In the genomic region with DNA sequence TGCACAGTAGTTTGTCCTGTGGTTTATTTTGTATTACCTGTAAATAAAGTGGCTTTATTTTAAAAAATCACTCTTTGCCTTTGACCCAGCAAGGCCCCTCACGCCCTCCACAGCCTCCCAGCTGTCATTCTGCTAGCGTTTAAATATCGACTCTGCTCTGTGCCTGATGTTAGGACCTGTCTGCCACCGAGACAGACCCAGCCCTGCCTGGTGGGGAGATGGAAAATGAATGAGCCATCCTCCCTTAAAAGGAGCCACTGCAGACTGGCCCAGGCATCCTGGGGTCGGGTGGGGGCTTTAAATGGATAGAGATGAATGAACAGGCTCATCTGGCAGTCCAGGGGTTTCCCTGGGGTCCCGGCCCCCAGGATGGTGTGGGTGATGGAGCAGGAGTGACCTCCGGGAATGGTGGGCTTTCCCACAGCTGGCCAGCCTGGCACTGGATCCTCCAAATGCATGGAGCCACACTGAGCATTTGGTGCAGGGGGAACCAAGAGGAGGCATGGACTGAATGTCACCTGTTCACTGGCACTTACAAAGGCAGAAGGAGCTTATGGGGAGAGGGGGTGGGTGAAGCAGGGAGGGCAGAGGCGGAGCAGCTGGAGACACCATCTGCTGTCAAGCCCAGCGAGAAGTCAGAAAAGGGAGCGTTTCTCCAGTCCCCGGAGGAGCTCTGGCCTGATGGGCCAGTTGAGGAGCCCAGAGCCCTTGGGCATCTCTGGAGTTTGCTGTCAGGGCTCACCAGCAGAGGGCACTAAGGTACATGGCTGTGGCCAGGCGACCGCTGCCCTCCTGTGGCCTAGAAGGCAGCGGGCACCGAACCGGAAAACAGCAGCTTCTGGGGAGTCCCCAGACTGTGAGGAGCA, we compare ENCODE assay signal across 2 cellular contexts.
TF ChIP-seq lines count a peak whose summit lies in the region.

No MANE protein-coding gene starts in this region.

TF ChIP-seq in GM23338, 12 proteins besides CTCF, POLR2A, EP300 and RAD21 (continues in another document):
- TF ChIP-seq ZNF114 (CRISPR knock-in tag; IDR thresholded peaks at IDR 0.05): no peak
- TF ChIP-seq, protein P1, sequence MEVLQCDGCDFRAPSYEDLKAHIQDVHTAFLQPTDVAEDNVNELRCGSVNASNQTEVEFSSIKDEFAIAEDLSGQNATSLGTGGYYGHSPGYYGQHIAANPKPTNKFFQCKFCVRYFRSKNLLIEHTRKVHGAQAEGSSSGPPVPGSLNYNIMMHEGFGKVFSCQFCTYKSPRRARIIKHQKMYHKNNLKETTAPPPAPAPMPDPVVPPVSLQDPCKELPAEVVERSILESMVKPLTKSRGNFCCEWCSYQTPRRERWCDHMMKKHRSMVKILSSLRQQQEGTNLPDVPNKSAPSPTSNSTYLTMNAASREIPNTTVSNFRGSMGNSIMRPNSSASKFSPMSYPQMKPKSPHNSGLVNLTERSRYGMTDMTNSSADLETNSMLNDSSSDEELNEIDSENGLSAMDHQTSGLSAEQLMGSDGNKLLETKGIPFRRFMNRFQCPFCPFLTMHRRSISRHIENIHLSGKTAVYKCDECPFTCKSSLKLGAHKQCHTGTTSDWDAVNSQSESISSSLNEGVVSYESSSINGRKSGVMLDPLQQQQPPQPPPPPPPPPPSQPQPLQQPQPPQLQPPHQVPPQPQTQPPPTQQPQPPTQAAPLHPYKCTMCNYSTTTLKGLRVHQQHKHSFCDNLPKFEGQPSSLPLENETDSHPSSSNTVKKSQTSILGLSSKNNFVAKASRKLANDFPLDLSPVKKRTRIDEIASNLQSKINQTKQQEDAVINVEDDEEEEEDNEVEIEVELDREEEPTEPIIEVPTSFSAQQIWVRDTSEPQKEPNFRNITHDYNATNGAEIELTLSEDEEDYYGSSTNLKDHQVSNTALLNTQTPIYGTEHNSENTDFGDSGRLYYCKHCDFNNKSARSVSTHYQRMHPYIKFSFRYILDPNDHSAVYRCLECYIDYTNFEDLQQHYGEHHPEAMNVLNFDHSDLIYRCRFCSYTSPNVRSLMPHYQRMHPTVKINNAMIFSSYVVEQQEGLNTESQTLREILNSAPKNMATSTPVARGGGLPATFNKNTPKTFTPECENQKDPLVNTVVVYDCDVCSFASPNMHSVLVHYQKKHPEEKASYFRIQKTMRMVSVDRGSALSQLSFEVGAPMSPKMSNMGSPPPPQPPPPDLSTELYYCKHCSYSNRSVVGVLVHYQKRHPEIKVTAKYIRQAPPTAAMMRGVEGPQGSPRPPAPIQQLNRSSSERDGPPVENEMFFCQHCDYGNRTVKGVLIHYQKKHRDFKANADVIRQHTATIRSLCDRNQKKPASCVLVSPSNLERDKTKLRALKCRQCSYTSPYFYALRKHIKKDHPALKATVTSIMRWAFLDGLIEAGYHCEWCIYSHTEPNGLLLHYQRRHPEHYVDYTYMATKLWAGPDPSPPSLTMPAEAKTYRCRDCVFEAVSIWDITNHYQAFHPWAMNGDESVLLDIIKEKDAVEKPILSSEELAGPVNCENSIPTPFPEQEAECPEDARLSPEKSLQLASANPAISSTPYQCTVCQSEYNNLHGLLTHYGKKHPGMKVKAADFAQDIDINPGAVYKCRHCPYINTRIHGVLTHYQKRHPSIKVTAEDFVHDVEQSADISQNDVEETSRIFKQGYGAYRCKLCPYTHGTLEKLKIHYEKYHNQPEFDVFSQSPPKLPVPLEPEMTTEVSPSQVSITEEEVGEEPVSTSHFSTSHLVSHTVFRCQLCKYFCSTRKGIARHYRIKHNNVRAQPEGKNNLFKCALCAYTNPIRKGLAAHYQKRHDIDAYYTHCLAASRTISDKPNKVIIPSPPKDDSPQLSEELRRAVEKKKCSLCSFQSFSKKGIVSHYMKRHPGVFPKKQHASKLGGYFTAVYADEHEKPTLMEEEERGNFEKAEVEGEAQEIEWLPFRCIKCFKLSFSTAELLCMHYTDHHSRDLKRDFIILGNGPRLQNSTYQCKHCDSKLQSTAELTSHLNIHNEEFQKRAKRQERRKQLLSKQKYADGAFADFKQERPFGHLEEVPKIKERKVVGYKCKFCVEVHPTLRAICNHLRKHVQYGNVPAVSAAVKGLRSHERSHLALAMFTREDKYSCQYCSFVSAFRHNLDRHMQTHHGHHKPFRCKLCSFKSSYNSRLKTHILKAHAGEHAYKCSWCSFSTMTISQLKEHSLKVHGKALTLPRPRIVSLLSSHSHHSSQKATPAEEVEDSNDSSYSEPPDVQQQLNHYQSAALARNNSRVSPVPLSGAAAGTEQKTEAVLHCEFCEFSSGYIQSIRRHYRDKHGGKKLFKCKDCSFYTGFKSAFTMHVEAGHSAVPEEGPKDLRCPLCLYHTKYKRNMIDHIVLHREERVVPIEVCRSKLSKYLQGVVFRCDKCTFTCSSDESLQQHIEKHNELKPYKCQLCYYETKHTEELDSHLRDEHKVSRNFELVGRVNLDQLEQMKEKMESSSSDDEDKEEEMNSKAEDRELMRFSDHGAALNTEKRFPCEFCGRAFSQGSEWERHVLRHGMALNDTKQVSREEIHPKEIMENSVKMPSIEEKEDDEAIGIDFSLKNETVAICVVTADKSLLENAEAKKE (CRISPR knock-in tag; IDR thresholded peaks at IDR 0.05): no peak
- TF ChIP-seq STAT1 (IDR thresholded peaks at IDR 0.05; ENCODE audit: unreplicated experiment): no peak
- no peak for TF ChIP-seq ZNF331 (CRISPR knock-in tag; IDR thresholded peaks at IDR 0.05; ENCODE audit: low read depth)
- TF ChIP-seq EZH2 (IDR thresholded peaks at IDR 0.05; ENCODE audit: low read depth, unreplicated experiment): no peak
- TF ChIP-seq REST (IDR thresholded peaks at IDR 0.05; ENCODE audit: unreplicated experiment): no peak
- TF ChIP-seq, protein P2, sequence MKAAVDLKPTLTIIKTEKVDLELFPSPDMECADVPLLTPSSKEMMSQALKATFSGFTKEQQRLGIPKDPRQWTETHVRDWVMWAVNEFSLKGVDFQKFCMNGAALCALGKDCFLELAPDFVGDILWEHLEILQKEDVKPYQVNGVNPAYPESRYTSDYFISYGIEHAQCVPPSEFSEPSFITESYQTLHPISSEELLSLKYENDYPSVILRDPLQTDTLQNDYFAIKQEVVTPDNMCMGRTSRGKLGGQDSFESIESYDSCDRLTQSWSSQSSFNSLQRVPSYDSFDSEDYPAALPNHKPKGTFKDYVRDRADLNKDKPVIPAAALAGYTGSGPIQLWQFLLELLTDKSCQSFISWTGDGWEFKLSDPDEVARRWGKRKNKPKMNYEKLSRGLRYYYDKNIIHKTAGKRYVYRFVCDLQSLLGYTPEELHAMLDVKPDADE (IDR thresholded peaks at IDR 0.05): no peak

TF ChIP-seq in H1, 55 proteins besides CTCF, POLR2A, EP300 and RAD21:
- TF ChIP-seq CREB1 (IDR thresholded peaks at IDR 0.05): 0 out of 2 replicates have a peak, but pooled peaks have one; percentile 15
- TF ChIP-seq, protein P3, sequence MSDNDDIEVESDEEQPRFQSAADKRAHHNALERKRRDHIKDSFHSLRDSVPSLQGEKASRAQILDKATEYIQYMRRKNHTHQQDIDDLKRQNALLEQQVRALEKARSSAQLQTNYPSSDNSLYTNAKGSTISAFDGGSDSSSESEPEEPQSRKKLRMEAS (IDR thresholded peaks at IDR 0.05): 0 out of 2 replicates have a peak, but pooled peaks have one; percentile 14
- TF ChIP-seq YY1 (IDR thresholded peaks at IDR 0.05; ENCODE audit: low read depth, low read length): peak; percentile 76; the same call in 1 of the 2 replicates
- no peak for TF ChIP-seq CTBP2 (IDR thresholded peaks at IDR 0.05; ENCODE audit: borderline replicate concordance, insufficient read depth, insufficient read length, low read length)
- TF ChIP-seq NANOG (IDR thresholded peaks at IDR 0.05; ENCODE audit: insufficient read depth, low read depth, low read length, poor library complexity, severe bottlenecking): peak; percentile 9
- no peak for TF ChIP-seq TCF12 (IDR thresholded peaks at IDR 0.05; ENCODE audit: low read depth, low read length)
- no peak for TF ChIP-seq BCL11A (IDR thresholded peaks at IDR 0.05; ENCODE audit: low read depth in 2 of 2, low read length in 2 of 2)
- TF ChIP-seq, protein P4, sequence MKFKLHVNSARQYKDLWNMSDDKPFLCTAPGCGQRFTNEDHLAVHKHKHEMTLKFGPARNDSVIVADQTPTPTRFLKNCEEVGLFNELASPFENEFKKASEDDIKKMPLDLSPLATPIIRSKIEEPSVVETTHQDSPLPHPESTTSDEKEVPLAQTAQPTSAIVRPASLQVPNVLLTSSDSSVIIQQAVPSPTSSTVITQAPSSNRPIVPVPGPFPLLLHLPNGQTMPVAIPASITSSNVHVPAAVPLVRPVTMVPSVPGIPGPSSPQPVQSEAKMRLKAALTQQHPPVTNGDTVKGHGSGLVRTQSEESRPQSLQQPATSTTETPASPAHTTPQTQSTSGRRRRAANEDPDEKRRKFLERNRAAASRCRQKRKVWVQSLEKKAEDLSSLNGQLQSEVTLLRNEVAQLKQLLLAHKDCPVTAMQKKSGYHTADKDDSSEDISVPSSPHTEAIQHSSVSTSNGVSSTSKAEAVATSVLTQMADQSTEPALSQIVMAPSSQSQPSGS (IDR thresholded peaks at IDR 0.05; ENCODE audit: low read length): peak; percentile 45; the same call in 1 of the 2 replicates
- TF ChIP-seq, protein P5, sequence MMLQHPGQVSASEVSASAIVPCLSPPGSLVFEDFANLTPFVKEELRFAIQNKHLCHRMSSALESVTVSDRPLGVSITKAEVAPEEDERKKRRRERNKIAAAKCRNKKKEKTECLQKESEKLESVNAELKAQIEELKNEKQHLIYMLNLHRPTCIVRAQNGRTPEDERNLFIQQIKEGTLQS (IDR thresholded peaks at IDR 0.05; ENCODE audit: insufficient read depth, low read depth, low read length): peak; percentile 58
- 0 out of 2 replicates have a peak, but pooled peaks have one; percentile 19 for TF ChIP-seq JUND (IDR thresholded peaks at IDR 0.05; ENCODE audit: low read length)
- TF ChIP-seq SP1 (IDR thresholded peaks at IDR 0.05; ENCODE audit: low read depth, low read length): no peak
- TF ChIP-seq TAF7 (optimal IDR thresholded peaks at IDR 0.05; ENCODE audit: borderline replicate concordance, low read depth, low read length): peak; percentile 54
- TF ChIP-seq GABPA (IDR thresholded peaks at IDR 0.05; ENCODE audit: borderline replicate concordance, insufficient read depth, low read length): peak; percentile 25; the same call in 1 of the 2 replicates
